Comparison of ENCODE assay signal across 17 cellular contexts in the genomic region with DNA sequence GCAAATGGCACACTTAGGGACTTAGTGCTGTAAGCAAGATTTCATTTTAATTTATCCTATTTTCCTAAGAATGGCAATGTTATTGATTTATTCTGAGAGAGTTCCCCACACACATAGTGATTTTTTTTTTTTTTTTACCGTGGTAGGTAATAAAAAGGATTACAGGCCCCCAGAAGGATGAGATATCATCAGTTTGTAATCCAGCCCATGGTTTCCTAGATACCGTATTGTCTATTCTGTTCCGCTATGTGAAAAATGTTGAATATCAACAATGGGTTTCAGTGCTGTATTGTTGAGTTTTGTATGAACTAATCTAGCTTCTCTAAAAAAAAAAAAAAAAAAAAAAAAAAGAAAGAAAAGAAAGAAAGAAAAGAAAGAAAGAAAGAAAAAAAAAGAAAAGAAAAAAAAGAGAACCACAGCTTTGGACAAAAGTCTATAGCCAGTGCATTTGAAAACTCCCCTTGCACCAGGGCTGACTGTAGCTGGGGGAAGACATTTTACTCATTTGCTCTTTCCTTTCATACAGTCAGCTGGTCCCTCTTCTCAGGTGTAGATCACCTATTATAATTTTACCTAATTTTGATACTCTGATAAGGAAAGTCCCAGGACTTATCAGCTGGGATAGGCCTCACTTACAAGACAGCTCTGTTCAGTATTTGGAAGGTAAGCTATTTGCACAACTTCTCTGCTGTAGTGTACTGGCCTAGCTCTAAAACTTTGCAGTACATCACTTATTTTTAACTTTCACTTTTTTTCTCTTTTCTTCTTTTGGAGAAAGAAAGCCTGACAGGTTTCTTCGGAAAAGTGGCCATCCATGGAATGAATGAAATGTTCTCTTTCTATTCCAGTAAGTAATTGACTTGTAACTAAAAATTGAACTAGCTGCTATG.
DNase-seq lines count a peak whose midpoint lies in the region; ATAC-seq and TF ChIP-seq lines count a peak whose summit lies in the region.
"Had no signal": no experiment of that assay in that cellular context is flagged by ENCODE, and none has a peak within 500 bp of the region (broad histone marks: within the 10 kb centered on the region; RNA-seq: fewer than 3 reads in every experiment).

No MANE protein-coding gene starts in this region.

- peak overlapping the region; percentile 62 for H3K27ac Mint-ChIP-seq in progenitor cell of endocrine pancreas
- H3K27ac Mint-ChIP-seq in immature natural killer cell, result no peak overlapping the region
- H3K27ac Mint-ChIP-seq: activated CD4-positive, alpha-beta T cell treated with anti-CD3 and anti-CD28 coated beads for 36 hours had no signal

- H3K36me3 Mint-ChIP-seq in progenitor cell of endocrine pancreas (ENCODE audit: insufficient read depth) (no peaks in the 10 kb centered on the region), immature natural killer cell (no peaks in the 10 kb centered on the region)

- TF ChIP-seq CTCF in progenitor cell of endocrine pancreas (IDR thresholded peaks at IDR 0.05; ENCODE audit: unreplicated experiment), result no peak

- peak; percentile 78 for DNase-seq in NCI-H146 (lab: John Stamatoyannopoulos, UW)
- peak; percentile 33 for DNase-seq in iPS DF 19.7 (ENCODE audit: low read depth, low spot score)
- no peak for DNase-seq in progenitor cell of endocrine pancreas (ENCODE audit: low spot score, unreplicated experiment)
- DNase-seq in immature natural killer cell, result no peak
- DNase-seq: activated CD4-positive, alpha-beta T cell treated with anti-CD3 and anti-CD28 coated beads for 36 hours; adrenal gland; AML-193; GOT3; left ventricle myocardium superior; NCI-H2171; ovary; stimulated activated CD4-positive, alpha-beta T cell treated with anti-CD3 and anti-CD28 coated beads, Interleukin-2, amount 100 ng/mL, for 24 hours; SW 1271; uterus had no signal

- no peaks in the 10 kb centered on the region for H3K27me3 Mint-ChIP-seq in progenitor cell of endocrine pancreas
- no peaks in the 10 kb centered on the region for H3K27me3 Mint-ChIP-seq in immature natural killer cell (ENCODE audit: low read depth in 3 of 3)
- H3K27me3 Mint-ChIP-seq: activated CD4-positive, alpha-beta T cell treated with anti-CD3 and anti-CD28 coated beads for 36 hours had no signal

- peak overlapping the region; percentile 72 for H3K27ac ChIP-seq in angular gyrus (ENCODE audit: low read depth, low read length)
- H3K27ac ChIP-seq: adrenal gland, ovary, uterus had no signal

- H3K4me1 Mint-ChIP-seq in progenitor cell of endocrine pancreas (ENCODE audit: low read depth), result peaks cover 12% of the 10 kb centered on the region
- H3K4me1 Mint-ChIP-seq in immature natural killer cell, result no peaks in the 10 kb centered on the region
- H3K4me1 Mint-ChIP-seq: activated CD4-positive, alpha-beta T cell treated with anti-CD3 and anti-CD28 coated beads for 36 hours had no signal

- H3K9me3 Mint-ChIP-seq in progenitor cell of endocrine pancreas (ENCODE audit: low read depth), result no peaks in the 10 kb centered on the region
- H3K9me3 Mint-ChIP-seq in immature natural killer cell, result peaks cover 0 to 18% (median 4%) of the 10 kb centered on the region in 6 donors

- ATAC-seq in HG02973 (IDR thresholded peaks at IDR 0.05; ENCODE audit: unreplicated experiment) (no peak), HG03469 (IDR thresholded peaks at IDR 0.05; ENCODE audit: unreplicated experiment) (no peak)
- ATAC-seq: activated CD4-positive, alpha-beta T cell treated with anti-CD3 and anti-CD28 coated beads for 36 hours; left ventricle myocardium superior had no signal

- H3K4me3 Mint-ChIP-seq in progenitor cell of endocrine pancreas (ENCODE audit: low read depth), result no peak overlapping the region
- H3K4me3 Mint-ChIP-seq in immature natural killer cell, result no peak overlapping the region
- H3K4me3 Mint-ChIP-seq: activated CD4-positive, alpha-beta T cell treated with anti-CD3 and anti-CD28 coated beads for 36 hours had no signal

Comparison
In these comparisons a context has a peak if more than half of its experiments do, and no peak if none do; other contexts are left out.
1. DNase-seq: peak in NCI-H146 (single experiment) and iPS DF 19.7 (single experiment); none in progenitor cell of endocrine pancreas (single experiment) and immature natural killer cell (0 of 3).